Comparison of ENCODE assay signal across 18 cellular contexts in genomic region chr5:54062958-54063357, GRCh38.
DNase-seq lines count a peak whose midpoint lies in the region; ATAC-seq, FAIRE-seq and TF ChIP-seq lines count a peak whose summit lies in the region.
"Had no signal": no experiment of that assay in that cellular context is flagged by ENCODE, and none has a peak within 500 bp of the region (broad histone marks: within the 10 kb centered on the region; RNA-seq: fewer than 3 reads in every experiment).

No MANE protein-coding gene starts in this region.

- intact Hi-C loops in left cardiac atrium (cut with DNase I) = no loop called here

- no peak overlapping the region for H3K9ac ChIP-seq in keratinocyte (ENCODE audit: control insufficient read depth, extremely low read depth, insufficient read depth, low read length)

- FAIRE-seq in HTR-8/SVneo (lab: Jason Lieb, UNC) (no peak), keratinocyte (lab: Jason Lieb, UNC) (peak; percentile 83)
- FAIRE-seq: GM12891 had no signal

- DNase-seq in AG04449 (ENCODE audit: low read depth, low spot score) (peak; percentile 67), HTR-8/SVneo (ENCODE audit: insufficient read length, low spot score) (peak; percentile 12), choroid plexus epithelial cell (ENCODE audit: low read depth) (peak; percentile 67), keratinocyte (ENCODE audit: low read depth, low spot score) (no peak), left cardiac atrium (no peak), DMS53 (lab: John Stamatoyannopoulos, UW) (no peak), WERI-Rb-1 (no peak)
- DNase-seq: ACHN; activated CD4-positive, alpha-beta memory T cell treated with anti-CD3 and anti-CD28 coated beads for 36 hours; DMS79; Karpas-422; NCI-H1694 treated with DMSO at 0.1 percent for 48 hours; NCI-H748 treated with DMSO at 0.1 percent for 48 hours; nucleus accumbens; T1000 had no signal

- H3K36me3 ChIP-seq in keratinocyte (ENCODE audit: control insufficient read depth in 2 of 2, extremely low read depth in 1 of 2, insufficient read depth in 2 of 2, low read length in 2 of 2) = no peaks in the 10 kb centered on the region
- H3K36me3 ChIP-seq in WERI-Rb-1 = no peaks in the 10 kb centered on the region
- H3K36me3 ChIP-seq: thoracic aorta had no signal

- H3K4me3 ChIP-seq in AG04449 (ENCODE audit: low read depth, low read length) (no peak overlapping the region), choroid plexus epithelial cell (ENCODE audit: low read depth, low read length) (no peak overlapping the region), keratinocyte (ENCODE audit: control insufficient read depth in 2 of 3, extremely low read depth in 1 of 3, insufficient read depth in 2 of 3, low read depth in 1 of 3, low read length in 3 of 3) (no peak overlapping the region), WERI-Rb-1 (ENCODE audit: low read depth, low read length) (no peak overlapping the region)
- H3K4me3 ChIP-seq: thoracic aorta had no signal

- no peak for ATAC-seq in left cardiac atrium
- ATAC-seq in HG02678 (IDR thresholded peaks at IDR 0.05; ENCODE audit: unreplicated experiment) = no peak

- H3K9me3 ChIP-seq in keratinocyte (ENCODE audit: control insufficient read depth, low read depth, low read length) = no peaks in the 10 kb centered on the region
- H3K9me3 ChIP-seq in WERI-Rb-1 (ENCODE audit: severe bottlenecking) = no peaks in the 10 kb centered on the region
- H3K9me3 ChIP-seq: thoracic aorta had no signal

- no peak overlapping the region for H3K4me2 ChIP-seq in keratinocyte (ENCODE audit: control insufficient read depth, extremely low read depth, insufficient read depth, low read depth, low read length)

- POLR2A ChIA-PET in AG04449 (lab: Yijun Ruan, JAX) = interaction anchor here (0.6 to 1.1 kb wide), 2 partner anchors 29 to 37 kb away, joined by 3 to 4 read pairs; no protein-coding TSS in a partner anchor

- H4K20me1 ChIP-seq in keratinocyte (ENCODE audit: control insufficient read depth, extremely low read depth, insufficient read depth, low read length) = no peaks in the 10 kb centered on the region

- no peak for TF ChIP-seq CTCF in AG04449 (IDR thresholded peaks at IDR 0.05; ENCODE audit: insufficient read depth, low read length, missing control alignments)
- TF ChIP-seq CTCF in choroid plexus epithelial cell (conservative IDR thresholded peaks at IDR 0.05; ENCODE audit: low read depth, low read length) = no peak
- no peak for TF ChIP-seq CTCF in keratinocyte (optimal IDR thresholded peaks at IDR 0.05 in 1 of 3, IDR thresholded peaks at IDR 0.05 in 1 of 3, conservative IDR thresholded peaks at IDR 0.05 in 1 of 3; ENCODE audit: extremely low read depth in 1 of 3, insufficient read depth in 2 of 3, low read length in 3 of 3)
- TF ChIP-seq CTCF in WERI-Rb-1 (IDR thresholded peaks at IDR 0.05; ENCODE audit: low read depth, low read length) = no peak

- H3K27me3 ChIP-seq in keratinocyte (ENCODE audit: control insufficient read depth, extremely low read depth, insufficient read depth, low read length) (no peaks in the 10 kb centered on the region), WERI-Rb-1 (ENCODE audit: insufficient read depth, low read depth, severe bottlenecking) (no peaks in the 10 kb centered on the region)

- H3K4me1 ChIP-seq in keratinocyte (ENCODE audit: control insufficient read depth, extremely low read depth, insufficient read depth, low read length) = peaks cover 18% of the 10 kb centered on the region

- no peaks in the 10 kb centered on the region for H3K9me1 ChIP-seq in keratinocyte (ENCODE audit: control insufficient read depth, extremely low read depth, insufficient read depth, low read length)

- no peak overlapping the region for H3K27ac ChIP-seq in keratinocyte (ENCODE audit: control insufficient read depth, insufficient read depth, low read length)
- H3K27ac ChIP-seq in WERI-Rb-1 = no peak overlapping the region
- H3K27ac ChIP-seq: thoracic aorta had no signal

- CTCF ChIA-PET in AG04449 (lab: Yijun Ruan, JAX) = interaction anchor here (1.3 to 2.0 kb wide), 2 partner anchors 12 to 24 kb away, joined by 3 to 9 read pairs; no protein-coding TSS in a partner anchor

- dilution Hi-C loops in keratinocyte (cut with MboI; ENCODE audit: extremely low pct_ligation_motif_present, low sequenced_read_pairs) = no loop called here

- H3K79me2 ChIP-seq in keratinocyte (ENCODE audit: control insufficient read depth, insufficient read depth, low read length) = no peaks in the 10 kb centered on the region

- no peak overlapping the region for H2AFZ ChIP-seq in keratinocyte (ENCODE audit: control insufficient read depth, low read length)

Comparison
In these comparisons a context has a peak if more than half of its experiments do, and no peak if none do; other contexts are left out.
1. DNase-seq: peak in AG04449 (single experiment), HTR-8/SVneo (single experiment) and choroid plexus epithelial cell (single experiment); none in keratinocyte (single experiment), left cardiac atrium (single experiment), DMS53 (single experiment) and WERI-Rb-1 (single experiment).